32 cellular contexts compared by ENCODE assay signal in the genomic region with DNA sequence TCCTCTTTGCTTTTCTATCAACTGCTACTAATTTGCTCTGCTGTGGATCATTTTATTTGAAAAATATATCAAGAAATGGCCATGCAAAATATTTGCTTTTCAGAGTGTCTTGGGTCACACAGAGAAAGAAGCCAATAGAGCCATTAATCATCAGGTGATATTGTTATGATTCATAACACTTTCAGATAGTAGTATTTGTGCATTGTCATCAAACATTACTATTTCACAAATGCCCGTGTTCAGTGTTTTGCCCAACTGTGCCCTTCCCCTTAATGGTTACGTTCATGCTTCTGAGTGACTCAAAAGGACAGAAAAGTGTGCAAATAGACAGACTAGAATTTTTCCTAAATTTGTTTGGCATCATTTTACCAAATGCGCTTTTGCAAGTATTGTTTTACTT. TPM values are rescaled to one million over a fixed set of nuclear protein-coding genes. Genes with fewer than 3 reads are reported as not detected.
"Had no signal": no experiment of that assay in that cellular context is flagged by ENCODE, and none has a peak within 500 bp of the region (broad histone marks: within the 10 kb centered on the region; RNA-seq: fewer than 3 reads in every experiment).

No MANE protein-coding gene starts in this region.

- H3K27me3 ChIP-seq: ascending aorta, esophagus muscularis mucosa, gastrocnemius medialis, heart right ventricle had no signal

- H3K27me3 Mint-ChIP-seq: activated naive CD4-positive, alpha-beta T cell treated with anti-CD3 and anti-CD28 coated beads, Interleukin-2, amount 10 ng/mL, durations not matched to agents 7 days and 5 days had no signal

- H3K9me3 Mint-ChIP-seq: activated CD4-positive, alpha-beta memory T cell treated with anti-CD3 and anti-CD28 coated beads for 36 hours; activated CD4-positive, alpha-beta T cell treated with anti-CD3 and anti-CD28 coated beads, Interleukin-2, amount 10 ng/mL, durations not matched to agents 24 days and 14 days; activated naive CD4-positive, alpha-beta T cell treated with anti-CD3 and anti-CD28 coated beads, Interleukin-2, amount 10 ng/mL, durations not matched to agents 7 days and 5 days; activated naive CD4-positive, alpha-beta T cell treated with anti-CD3 and anti-CD28 coated beads, Interleukin-2, amount 50 U/mL, for 72 hours; activated naive CD8-positive, alpha-beta T cell treated with anti-CD3 and anti-CD28 coated beads, Interleukin-2, amount 10 ng/mL, durations not matched to agents 7 days and 5 days; activated T-cell treated with anti-CD3 and anti-CD28 coated beads, Interleukin-2, amount 50 U/mL, for 24 hours; activated T-cell treated with anti-CD3 and anti-CD28 coated beads, Interleukin-2, amount 50 U/mL, for 72 hours; endodermal cell had no signal

- H3K4me1 ChIP-seq: ascending aorta, esophagus muscularis mucosa, foreskin keratinocyte, gastrocnemius medialis, heart right ventricle had no signal

- H3K36me3 Mint-ChIP-seq: activated CD4-positive, alpha-beta memory T cell treated with anti-CD3 and anti-CD28 coated beads for 36 hours; activated CD8-positive, alpha-beta memory T cell treated with anti-CD3 and anti-CD28 coated beads, Interleukin-2, amount 10 ng/mL, durations not matched to agents 7 days and 5 days; activated naive CD4-positive, alpha-beta T cell treated with anti-CD3 and anti-CD28 coated beads, Interleukin-2, amount 10 ng/mL, durations not matched to agents 7 days and 5 days; activated naive CD4-positive, alpha-beta T cell treated with anti-CD3 and anti-CD28 coated beads, Interleukin-2, amount 50 U/mL, for 72 hours; activated naive CD8-positive, alpha-beta T cell treated with anti-CD3 and anti-CD28 coated beads, Interleukin-2, amount 10 ng/mL, durations not matched to agents 7 days and 5 days had no signal

- H3K9me3 ChIP-seq: ascending aorta, esophagus muscularis mucosa, gastrocnemius medialis, heart right ventricle had no signal

- H3K4me1 Mint-ChIP-seq: activated CD4-positive, alpha-beta T cell treated with anti-CD3 and anti-CD28 coated beads for 36 hours; activated CD4-positive, alpha-beta T cell treated with anti-CD3 and anti-CD28 coated beads, Interleukin-2, amount 10 ng/mL, durations not matched to agents 24 days and 14 days; activated CD8-positive, alpha-beta memory T cell treated with anti-CD3 and anti-CD28 coated beads, Interleukin-2, amount 10 ng/mL, durations not matched to agents 7 days and 5 days; activated naive CD4-positive, alpha-beta T cell treated with anti-CD3 and anti-CD28 coated beads, Interleukin-2, amount 10 ng/mL, durations not matched to agents 7 days and 5 days; activated naive CD8-positive, alpha-beta T cell treated with anti-CD3 and anti-CD28 coated beads, Interleukin-2, amount 10 ng/mL, durations not matched to agents 7 days and 5 days; brain; endodermal cell had no signal

- DNase-seq: activated CD4-positive, alpha-beta memory T cell treated with anti-CD3 and anti-CD28 coated beads for 36 hours; activated CD4-positive, alpha-beta T cell treated with anti-CD3 and anti-CD28 coated beads for 36 hours; activated CD4-positive, alpha-beta T cell treated with anti-CD3 and anti-CD28 coated beads, Interleukin-2, amount 10 ng/mL, durations not matched to agents 24 days and 14 days; activated CD4-positive, CD25-positive, alpha-beta regulatory T cell; activated CD4-positive, CD25-positive, alpha-beta regulatory T cell treated with anti-CD3 and anti-CD28 coated beads, Interleukin-2, amount 50 U/mL, for 72 hours; activated CD8-positive, alpha-beta memory T cell treated with anti-CD3 and anti-CD28 coated beads, Interleukin-2, amount 10 ng/mL, durations not matched to agents 7 days and 5 days; activated CD8-positive, alpha-beta memory T cell treated with anti-CD3 and anti-CD28 coated beads, Interleukin-2, amount 50 U/mL, for 4 hours; activated CD8-positive, alpha-beta T cell treated with anti-CD3 and anti-CD28 coated beads, Interleukin-2, amount 10 ng/mL, durations not matched to agents 7 days and 5 days; activated gamma-delta T cell; activated naive CD4-positive, alpha-beta T cell; activated naive CD4-positive, alpha-beta T cell treated with anti-CD3 and anti-CD28 coated beads, Interleukin-2, amount 10 ng/mL, durations not matched to agents 7 days and 5 days; activated naive CD8-positive, alpha-beta T cell treated with anti-CD3 and anti-CD28 coated beads, Interleukin-2, amount 10 ng/mL, durations not matched to agents 7 days and 5 days; activated T-cell treated with anti-CD3 and anti-CD28 coated beads, Interleukin-2, amount 50 U/mL, for 24 hours; activated T-cell treated with anti-CD3 and anti-CD28 coated beads, Interleukin-2, amount 50 U/mL, for 72 hours; caudate nucleus; cortex of kidney; dermis blood vessel endothelial cell; effector memory CD4-positive, alpha-beta T cell; endodermal cell; erythroblast; foreskin keratinocyte; gastrocnemius medialis; heart right ventricle; T-helper 2 cell had no signal

- H3K4me3 Mint-ChIP-seq: activated CD4-positive, alpha-beta memory T cell treated with anti-CD3 and anti-CD28 coated beads for 36 hours; activated CD4-positive, alpha-beta T cell treated with anti-CD3 and anti-CD28 coated beads for 36 hours; activated CD4-positive, alpha-beta T cell treated with anti-CD3 and anti-CD28 coated beads, Interleukin-2, amount 10 ng/mL, durations not matched to agents 24 days and 14 days; activated CD8-positive, alpha-beta memory T cell treated with anti-CD3 and anti-CD28 coated beads, Interleukin-2, amount 10 ng/mL, durations not matched to agents 7 days and 5 days; activated CD8-positive, alpha-beta T cell treated with anti-CD3 and anti-CD28 coated beads, Interleukin-2, amount 10 ng/mL, durations not matched to agents 7 days and 5 days; activated naive CD4-positive, alpha-beta T cell treated with anti-CD3 and anti-CD28 coated beads, Interleukin-2, amount 10 ng/mL, durations not matched to agents 7 days and 5 days; activated naive CD8-positive, alpha-beta T cell treated with anti-CD3 and anti-CD28 coated beads, Interleukin-2, amount 10 ng/mL, durations not matched to agents 7 days and 5 days; activated T-cell treated with anti-CD3 and anti-CD28 coated beads, Interleukin-2, amount 50 U/mL, for 24 hours; activated T-cell treated with anti-CD3 and anti-CD28 coated beads, Interleukin-2, amount 50 U/mL, for 72 hours; brain; endodermal cell had no signal

- H3K27ac Mint-ChIP-seq: activated CD4-positive, alpha-beta memory T cell treated with anti-CD3 and anti-CD28 coated beads for 36 hours; activated CD4-positive, alpha-beta T cell treated with anti-CD3 and anti-CD28 coated beads for 36 hours; activated CD4-positive, alpha-beta T cell treated with anti-CD3 and anti-CD28 coated beads, Interleukin-2, amount 10 ng/mL, durations not matched to agents 24 days and 14 days; activated CD8-positive, alpha-beta memory T cell treated with anti-CD3 and anti-CD28 coated beads, Interleukin-2, amount 10 ng/mL, durations not matched to agents 7 days and 5 days; activated CD8-positive, alpha-beta T cell treated with anti-CD3 and anti-CD28 coated beads, Interleukin-2, amount 10 ng/mL, durations not matched to agents 7 days and 5 days; activated naive CD4-positive, alpha-beta T cell treated with anti-CD3 and anti-CD28 coated beads, Interleukin-2, amount 10 ng/mL, durations not matched to agents 7 days and 5 days; activated naive CD4-positive, alpha-beta T cell treated with anti-CD3 and anti-CD28 coated beads, Interleukin-2, amount 50 U/mL, for 72 hours; activated T-cell treated with anti-CD3 and anti-CD28 coated beads, Interleukin-2, amount 50 U/mL, for 24 hours; activated T-cell treated with anti-CD3 and anti-CD28 coated beads, Interleukin-2, amount 50 U/mL, for 72 hours; brain; endodermal cell had no signal

- H3K4me3 ChIP-seq: ascending aorta, esophagus muscularis mucosa, gastrocnemius medialis, heart right ventricle, hepatocyte had no signal

- H3K27ac ChIP-seq: ascending aorta, esophagus muscularis mucosa, foreskin keratinocyte, gastrocnemius medialis, heart right ventricle, hepatocyte had no signal

RNA-seq across cellular contexts. Expression of a gene that starts 46.6 kb away (rescaled TPM):
- total RNA-seq: activated CD4-positive, alpha-beta memory T cell treated with anti-CD3 and anti-CD28 coated beads for 36 hours; activated CD4-positive, alpha-beta T cell treated with anti-CD3 and anti-CD28 coated beads for 36 hours; activated CD4-positive, alpha-beta T cell treated with anti-CD3 and anti-CD28 coated beads, Interleukin-2, amount 10 ng/mL, durations not matched to agents 24 days and 14 days; activated CD8-positive, alpha-beta memory T cell treated with anti-CD3 and anti-CD28 coated beads for 36 hours; activated CD8-positive, alpha-beta memory T cell treated with anti-CD3 and anti-CD28 coated beads, Interleukin-2, amount 10 ng/mL, durations not matched to agents 7 days and 5 days; activated CD8-positive, alpha-beta T cell treated with anti-CD3 and anti-CD28 coated beads, Interleukin-2, amount 10 ng/mL, durations not matched to agents 7 days and 5 days; activated naive CD4-positive, alpha-beta T cell treated with anti-CD3 and anti-CD28 coated beads, Interleukin-2, amount 50 U/mL, for 72 hours; activated naive CD8-positive, alpha-beta T cell treated with anti-CD3 and anti-CD28 coated beads, Interleukin-2, amount 10 ng/mL, durations not matched to agents 7 days and 5 days; activated T-cell treated with anti-CD3 and anti-CD28 coated beads, Interleukin-2, amount 50 U/mL, for 72 hours; ascending aorta; chondrocyte; dermis blood vessel endothelial cell; endodermal cell; foreskin keratinocyte; gastrocnemius medialis; heart right ventricle; hepatocyte; T-helper 1 cell treated with Interleukin-12 subunit alpha and Interleukin-12 subunit beta and Interleukin-4 antibody, amounts not matched to agents 30 ng/mL and 1 ng/mL, for 36 hours had no signal
